29 cellular contexts compared by ENCODE assay signal in the genomic region with DNA sequence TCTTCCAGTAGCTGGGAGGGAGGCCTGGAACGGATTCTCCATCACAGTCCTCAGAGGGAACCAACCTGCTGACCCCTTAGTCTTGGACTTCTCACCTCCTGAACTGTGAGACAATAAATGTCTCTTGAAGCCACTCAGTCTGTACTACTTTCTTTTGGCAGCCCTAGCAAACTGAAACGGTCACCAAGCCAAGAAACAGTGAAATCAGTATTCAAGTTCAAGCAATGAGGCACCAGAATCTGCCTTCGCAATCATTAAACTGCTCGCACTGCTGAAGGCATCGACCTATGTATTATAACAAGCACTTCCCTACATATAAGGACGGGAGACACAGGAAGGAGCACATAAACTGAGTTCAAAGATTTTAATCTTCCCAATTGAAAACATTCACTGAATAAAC.
"Had no signal": no experiment of that assay in that cellular context is flagged by ENCODE, and none has a peak within 500 bp of the region (broad histone marks: within the 10 kb centered on the region; RNA-seq: fewer than 3 reads in every experiment).

No MANE protein-coding gene starts in this region.

- H3K4me2 ChIP-seq: SK-N-SH had no signal

- DNase-seq: activated CD4-positive, alpha-beta memory T cell treated with anti-CD3 and anti-CD28 coated beads, Interleukin-2, amount 10 ng/mL, durations not matched to agents 7 days and 5 days; activated CD4-positive, alpha-beta T cell treated with anti-CD3 and anti-CD28 coated beads, Interleukin-2, amount 10 ng/mL, durations not matched to agents 7 days and 5 days; activated CD8-positive, alpha-beta memory T cell treated with anti-CD3 and anti-CD28 coated beads for 24 hours; activated CD8-positive, alpha-beta memory T cell treated with anti-CD3 and anti-CD28 coated beads, Interleukin-2, amount 10 ng/mL, durations not matched to agents 7 days and 5 days; activated CD8-positive, alpha-beta memory T cell treated with anti-CD3 and anti-CD28 coated beads, Interleukin-2, amount 50 U/mL, for 48 hours; activated effector memory CD4-positive, alpha-beta T cell treated with Interleukin-2 at 50 U/mL for 16 hours; activated naive CD4-positive, alpha-beta T cell treated with anti-CD3 and anti-CD28 coated beads, Interleukin-2, amount 10 ng/mL, durations not matched to agents 7 days and 5 days; activated naive CD8-positive, alpha-beta T cell treated with anti-CD3 and anti-CD28 coated beads, Interleukin-2, amount 50 U/mL, for 24 hours; activated T-cell treated with anti-CD3 and anti-CD28 coated beads, Interleukin-2, amount 50 U/mL, for 48 hours; amniotic stem cell; aorta; brain microvascular endothelial cell; central memory CD4-positive, alpha-beta T cell; Kasumi-1; KG1; MG63; NCI-H1048; NCI-H1436 treated with DMSO at 0.1 percent for 48 hours; NCI-H1694 treated with DMSO at 0.1 percent for 48 hours; NCI-H2029; NCI-H345; NCI-H524 treated with DMSO at 0.1 percent for 48 hours; NK-92 treated with Interleukin-12 subunit alpha and Interleukin-12 subunit beta, amount 100 ng/mL, for 24 hours; PC-3; Peyer's patch; RPMI8226; SHP77 treated with DMSO at 0.1 percent for 48 hours; SK-N-SH had no signal

- H3K27ac ChIP-seq: brain microvascular endothelial cell, Peyer's patch, SJSA1 had no signal

- H3K27me3 ChIP-seq: brain microvascular endothelial cell, MG63, Peyer's patch, SJSA1 had no signal

- H3K36me3 ChIP-seq: brain microvascular endothelial cell, MG63, Peyer's patch, SJSA1 had no signal

- H3K4me1 ChIP-seq: Peyer's patch, SJSA1 had no signal

- ATAC-seq: activated CD8-positive, alpha-beta memory T cell treated with anti-CD3 and anti-CD28 coated beads, Interleukin-2, amount 10 ng/mL, durations not matched to agents 7 days and 5 days; activated naive CD8-positive, alpha-beta T cell treated with anti-CD3 and anti-CD28 coated beads, Interleukin-2, amount 50 U/mL, for 24 hours; PC-3 had no signal

- H3K9me3 ChIP-seq: MG63, Peyer's patch, SJSA1, SK-N-SH had no signal

- H3K9ac ChIP-seq: SK-N-SH had no signal

- H3K4me3 ChIP-seq: MG63, Peyer's patch, SJSA1 had no signal
